In genomic region chr5:119389288-119390065, GRCh38 we compare ENCODE assay signal across 11 cellular contexts. TPM values are rescaled to one million over a fixed set of nuclear protein-coding genes. Genes with fewer than 3 reads are reported as not detected.
DNase-seq lines count a peak whose midpoint lies in the region; ATAC-seq, FAIRE-seq and TF ChIP-seq lines count a peak whose summit lies in the region.
"Had no signal": no experiment of that assay in that cellular context is flagged by ENCODE, and none has a peak within 500 bp of the region (broad histone marks: within the 10 kb centered on the region; RNA-seq: fewer than 3 reads in every experiment).

No MANE protein-coding gene starts in this region.

- FAIRE-seq in GM18507 (lab: Jason Lieb, UNC): peak; percentile 67
- FAIRE-seq in RCC 7860 (lab: Jason Lieb, UNC): peak; percentile 62
- no peak for FAIRE-seq in H54 (lab: Jason Lieb, UNC)
- FAIRE-seq: bronchial epithelial cell, keratinocyte had no signal

- peak; percentile 35 for ATAC-seq in stimulated activated naive CD8-positive, alpha-beta T cell treated with anti-CD3 and anti-CD28 coated beads, Interleukin-15, Interleukin-2, amounts not matched to agents 100 U/mL and 50 U/mL, for 24 hours

- TF ChIP-seq CTCF in fibroblast of the aortic adventitia (IDR thresholded peaks at IDR 0.05; ENCODE audit: insufficient read depth, low read length): no peak

- no peak for TF ChIP-seq POLR2A in H54 (IDR thresholded peaks at IDR 0.05; ENCODE audit: low read depth, low read length)

- DNase-seq in GM18507 (ENCODE audit: extremely low spot score, insufficient read length, low read depth) (no peak), RCC 7860 (ENCODE audit: low spot score) (peak; percentile 25), fibroblast of the aortic adventitia (ENCODE audit: low read depth) (peak; percentile 66), Kasumi-1 (lab: John Stamatoyannopoulos, UW) (no peak), NK-92 (lab: John Stamatoyannopoulos, UW; ENCODE audit: unreplicated experiment) (no peak), H54 (ENCODE audit: insufficient read length, low spot score) (no peak)
- no peak for DNase-seq in stimulated activated naive CD8-positive, alpha-beta T cell treated with anti-CD3 and anti-CD28 coated beads, Interleukin-15, Interleukin-2, amounts not matched to agents 100 U/mL and 50 U/mL, for 24 hours
- DNase-seq: NCI-H187 treated with DMSO at 0.1 percent for 48 hours; stimulated activated CD4-positive, alpha-beta T cell treated with anti-CD3 and anti-CD28 coated beads, Interleukin-4, amount 100 ng/mL, for 1 hour had no signal

- H3K4me3 ChIP-seq in fibroblast of the aortic adventitia (ENCODE audit: low read depth, low read length): no peak overlapping the region

RNA-seq across cellular contexts. Expression of gene TNFAIP8, which starts 33.7 kb away (rescaled TPM):
- total RNA-seq in fibroblast of the aortic adventitia (ENCODE audit: low replicate concordance): 13.4 and 33.3 TPM in 2 replicates

Comparison
In these comparisons a context has a peak if more than half of its experiments do, and no peak if none do; other contexts are left out.
1. DNase-seq: peak in RCC 7860 (single experiment) and fibroblast of the aortic adventitia (single experiment); none in GM18507 (single experiment), stimulated activated naive CD8-positive, alpha-beta T cell treated with anti-CD3 and anti-CD28 coated beads, Interleukin-15, Interleukin-2, amounts not matched to agents 100 U/mL and 50 U/mL, for 24 hours (single experiment), Kasumi-1 (0 of 2), NK-92 (single experiment) and H54 (single experiment).